Comparison of ENCODE assay signal across 8 cellular contexts in the genomic region with DNA sequence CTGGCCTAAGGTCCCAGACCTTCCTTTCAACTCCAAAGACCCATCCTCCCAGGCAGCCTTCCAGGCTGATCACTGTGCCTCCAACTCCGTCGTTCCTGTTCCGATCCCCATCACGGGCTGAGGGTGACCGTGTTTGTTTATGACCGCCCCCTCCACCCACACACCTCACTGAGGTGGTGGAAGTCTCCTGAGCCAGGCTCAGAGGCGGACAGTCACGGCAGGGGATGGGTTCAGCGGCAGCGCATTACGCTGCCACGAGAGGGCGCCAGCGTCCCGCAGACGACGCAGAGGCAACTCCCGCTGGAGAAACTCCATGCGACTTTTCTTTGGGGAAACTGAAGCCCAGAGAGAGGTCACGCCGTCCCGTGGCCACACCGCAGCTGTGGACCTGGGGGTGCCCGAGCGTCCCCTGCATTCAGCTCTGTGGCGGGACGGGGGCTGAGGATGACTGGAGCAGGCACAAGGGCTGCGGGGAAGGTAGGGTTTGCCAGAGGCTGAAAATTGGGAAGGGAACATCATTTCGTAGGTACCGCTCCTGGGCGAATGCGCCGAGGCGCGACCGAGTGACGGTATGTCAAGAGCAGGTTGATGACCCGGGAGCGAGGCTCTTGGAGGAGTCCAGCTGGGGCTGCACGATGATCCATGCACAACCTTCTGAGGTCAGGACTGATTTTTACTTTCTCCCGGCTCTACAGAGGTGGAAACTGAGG. TPM values are rescaled to one million over a fixed set of nuclear protein-coding genes. Genes with fewer than 3 reads are reported as not detected.
A peak's percentile ranks its signal among the peaks of the same experiment; 100 is the strongest.
DNase-seq lines count a peak whose midpoint lies in the region; ATAC-seq, FAIRE-seq and TF ChIP-seq lines count a peak whose summit lies in the region.

No MANE protein-coding gene starts in this region.

- no peaks in the 10 kb centered on the region for H3K9me3 Mint-ChIP-seq in activated T-helper 1 cell treated with anti-CD3 and anti-CD28 coated beads, Interleukin-12 subunit alpha, Interleukin-12 subunit beta, Interleukin-2, Interleukin-4 antibody, amounts not matched to agents 30 ng/mL and 10 ng/mL and 1 ng/mL, durations not matched to agents 14 hours and 24 hours and 36 hours
- H3K9me3 Mint-ChIP-seq in naive thymus-derived CD4-positive, alpha-beta T cell: peaks cover 0 to 2% (median 0%) of the 10 kb centered on the region in 11 donors
- H3K9me3 Mint-ChIP-seq in stimulated activated memory B cell treated with anti-CD40 and anti-IgM and Interleukin-4, amounts not matched to agents 10 μg/mL and 1 μg/mL and 100 μg/mL, for 72 hours: no peaks in the 10 kb centered on the region

- no peak overlapping the region for H2AFZ ChIP-seq in PC-9
- H2AFZ ChIP-seq in fibroblast of lung (ENCODE audit: low read length): peak overlapping the region; percentile 78

- FAIRE-seq in GM18507 (lab: Jason Lieb, UNC): peak; percentile 93

- H3K9ac ChIP-seq in fibroblast of lung (ENCODE audit: insufficient read depth, low read length): peak overlapping the region; percentile 44

- H3K4me3 Mint-ChIP-seq in activated T-helper 1 cell treated with anti-CD3 and anti-CD28 coated beads, Interleukin-12 subunit alpha, Interleukin-12 subunit beta, Interleukin-2, Interleukin-4 antibody, amounts not matched to agents 30 ng/mL and 10 ng/mL and 1 ng/mL, durations not matched to agents 14 hours and 24 hours and 36 hours: peak overlapping the region; percentile 93
- H3K4me3 Mint-ChIP-seq in naive thymus-derived CD4-positive, alpha-beta T cell: peak overlapping the region; percentile 86 to 98 (median 92)
- H3K4me3 Mint-ChIP-seq in stimulated activated memory B cell treated with anti-CD40 and anti-IgM and Interleukin-4, amounts not matched to agents 10 μg/mL and 1 μg/mL and 100 μg/mL, for 72 hours: peak overlapping the region; percentile 92

- peak; percentile 74 for ATAC-seq in naive thymus-derived CD4-positive, alpha-beta T cell
- peak; percentile 84 for ATAC-seq in stimulated activated memory B cell treated with anti-CD40 and anti-IgM and Interleukin-4, amounts not matched to agents 10 μg/mL and 1 μg/mL and 100 μg/mL, for 72 hours

- H3K4me3 ChIP-seq in A673 (ENCODE audit: low read depth, low read length, poor library complexity, severe bottlenecking) (peak overlapping the region; percentile 43), HL-60 (replicated peaks; ENCODE audit: insufficient read depth, low read length) (no peak overlapping the region), PC-9 (peak overlapping the region; percentile 25; the same call in 1 of the 2 replicates), fibroblast of lung (replicated peaks in 1 of 4; ENCODE audit: control extremely low read depth in 1 of 4, insufficient read depth in 1 of 4, low read depth in 3 of 4, low read length in 4 of 4) (peak overlapping the region; percentile 49 to 60 (median 58))
- H3K4me3 ChIP-seq in naive thymus-derived CD4-positive, alpha-beta T cell (ENCODE audit: low read length): peak overlapping the region; percentile 53

- H4K20me1 ChIP-seq in PC-9 (ENCODE audit: insufficient read depth) (peaks cover 32% of the 10 kb centered on the region), fibroblast of lung (ENCODE audit: control insufficient read depth, extremely low read depth, insufficient read depth, low read length) (no peaks in the 10 kb centered on the region)

- H3K4me1 ChIP-seq in A673 (ENCODE audit: insufficient read depth, low read length, poor library complexity, severe bottlenecking) (peaks cover 9% of the 10 kb centered on the region), PC-9 (replicated peaks; ENCODE audit: insufficient read depth) (peaks cover 12% of the 10 kb centered on the region; the same call in 1 of the 2 replicates), fibroblast of lung (ENCODE audit: control insufficient read depth, extremely low read depth, insufficient read depth, low read length) (peaks cover 5% of the 10 kb centered on the region)
- H3K4me1 ChIP-seq in naive thymus-derived CD4-positive, alpha-beta T cell (ENCODE audit: control insufficient read depth in 2 of 2, insufficient read depth in 2 of 2, low read length in 2 of 2): peaks cover 30 to 38% of the 10 kb centered on the region in 2 donors

- H3K4me2 ChIP-seq in PC-9 (peak overlapping the region; percentile 71), fibroblast of lung (ENCODE audit: extremely low read depth, insufficient read depth, low read length) (peak overlapping the region; percentile 99)

- DNase-seq in A673 (ENCODE audit: low spot score) (peak; percentile 83), GM18507 (ENCODE audit: extremely low spot score, insufficient read length, low read depth) (peak; percentile 75), HL-60 (ENCODE audit: low read depth in 1 of 2, low spot score in 1 of 2) (peak; percentile 57 to 78), PC-9 (peak; percentile 63 to 80), fibroblast of lung (ENCODE audit: low read depth in 2 of 2) (peak; percentile 47 to 70)
- peak; percentile 77 for DNase-seq in activated T-helper 1 cell treated with anti-CD3 and anti-CD28 coated beads, Interleukin-12 subunit alpha, Interleukin-12 subunit beta, Interleukin-2, Interleukin-4 antibody, amounts not matched to agents 30 ng/mL and 10 ng/mL and 1 ng/mL, durations not matched to agents 14 hours and 24 hours and 36 hours (ENCODE audit: low spot score)
- DNase-seq in naive thymus-derived CD4-positive, alpha-beta T cell: peak; percentile 70 to 88 (median 82)

- no peaks in the 10 kb centered on the region for H3K9me3 ChIP-seq in A673 (ENCODE audit: low read depth, low read length, poor library complexity, severe bottlenecking)
- H3K9me3 ChIP-seq in PC-9 (ENCODE audit: insufficient read depth, low read depth): no peaks in the 10 kb centered on the region
- no peaks in the 10 kb centered on the region for H3K9me3 ChIP-seq in fibroblast of lung (ENCODE audit: control insufficient read depth, insufficient read depth, low read depth, low read length)
- H3K9me3 ChIP-seq in naive thymus-derived CD4-positive, alpha-beta T cell (ENCODE audit: control insufficient read depth in 2 of 3, low read length in 3 of 3): no peaks in the 10 kb centered on the region

- H3K27ac ChIP-seq in A673 (ENCODE audit: low read depth, low read length, poor library complexity, severe bottlenecking) (no peak overlapping the region), HL-60 (replicated peaks) (peak overlapping the region; percentile 37; the same call in 1 of the 2 replicates), PC-9 (no peak overlapping the region), fibroblast of lung (ENCODE audit: insufficient read depth, low read length) (peak overlapping the region; percentile 43)
- H3K27ac ChIP-seq in naive thymus-derived CD4-positive, alpha-beta T cell (ENCODE audit: low read depth, low read length): peak overlapping the region; percentile 91

- H3K27me3 ChIP-seq in A673 (replicated peaks; ENCODE audit: insufficient read depth, low read depth, low read length, poor library complexity) (no peaks in the 10 kb centered on the region), HL-60 (ENCODE audit: insufficient read depth, poor library complexity, severe bottlenecking) (no peaks in the 10 kb centered on the region), PC-9 (ENCODE audit: insufficient read depth, low read depth) (no peaks in the 10 kb centered on the region), fibroblast of lung (ENCODE audit: control insufficient read depth, insufficient read depth, low read length) (no peaks in the 10 kb centered on the region)
- no peaks in the 10 kb centered on the region for H3K27me3 ChIP-seq in naive thymus-derived CD4-positive, alpha-beta T cell (ENCODE audit: control insufficient read depth in 2 of 2, insufficient read depth in 2 of 2, low read length in 2 of 2)

- peaks cover 33% of the 10 kb centered on the region for H3F3A ChIP-seq in PC-9 (ENCODE audit: insufficient read depth, low read depth)

- no peaks in the 10 kb centered on the region for H3K27me3 Mint-ChIP-seq in activated T-helper 1 cell treated with anti-CD3 and anti-CD28 coated beads, Interleukin-12 subunit alpha, Interleukin-12 subunit beta, Interleukin-2, Interleukin-4 antibody, amounts not matched to agents 30 ng/mL and 10 ng/mL and 1 ng/mL, durations not matched to agents 14 hours and 24 hours and 36 hours (ENCODE audit: insufficient read depth)
- no peaks in the 10 kb centered on the region for H3K27me3 Mint-ChIP-seq in naive thymus-derived CD4-positive, alpha-beta T cell
- no peaks in the 10 kb centered on the region for H3K27me3 Mint-ChIP-seq in stimulated activated memory B cell treated with anti-CD40 and anti-IgM and Interleukin-4, amounts not matched to agents 10 μg/mL and 1 μg/mL and 100 μg/mL, for 72 hours

- CTCF ChIA-PET in A673 (lab: Charles Lee) (interaction anchor here (1.1 to 1.6 kb wide), 2 partner anchors 51 to 106 kb away, joined by 4 to 7 read pairs; no protein-coding TSS in a partner anchor), PC-9 (lab: Charles Lee) (no interaction called here)
- CTCF ChIA-PET in naive thymus-derived CD4-positive, alpha-beta T cell (lab: Charles Lee): interaction anchor here (0.6 to 12.8 kb wide), 11 partner anchors 10 to 91 kb away, joined by 3 to 147 read pairs (median 4); partner anchors contain the start of gene MAST3

- POLR2A ChIA-PET in A673 (lab: Charles Lee; ENCODE audit: low non-redundant PET) (interaction anchor here (0.6 kb wide), 1 partner anchor 37 kb away, joined by 3 read pairs; no protein-coding TSS in a partner anchor), PC-9 (lab: Charles Lee; ENCODE audit: unreplicated experiment) (no interaction called here)
- POLR2A ChIA-PET in naive thymus-derived CD4-positive, alpha-beta T cell (lab: Charles Lee): interaction anchor here (0.6 to 28.2 kb wide), 10 partner anchors 11 to 317 kb away, joined by 3 to 961 read pairs (median 4); partner anchors contain the start of genes MAST3 and SLC5A5

- no TSS peak for BruUV-seq in A673 (replicated peaks; lab: Mats Ljungman, UMichigan)
- no TSS peak for BruUV-seq in PC-9 (replicated peaks; lab: Mats Ljungman, UMichigan)

- intact Hi-C loops in A673 (cut with micrococcal nuclease; ENCODE audit: unreplicated experiment): loop anchor here (1.0 to 5.0 kb wide), 4 partner anchors 51 to 245 kb away; partner anchors contain the start of gene PIK3R2
- intact Hi-C loops in PC-9 (cut with micrococcal nuclease; ENCODE audit: unreplicated experiment): loop anchor here (1.0 to 5.0 kb wide), 5 partner anchors 51 to 410 kb away; partner anchors contain the start of genes IFI30 and SSBP4
- intact Hi-C loops in activated T-helper 1 cell treated with anti-CD3 and anti-CD28 coated beads, Interleukin-12 subunit alpha, Interleukin-12 subunit beta, Interleukin-2, Interleukin-4 antibody, amounts not matched to agents 30 ng/mL and 10 ng/mL and 1 ng/mL, durations not matched to agents 14 hours and 24 hours and 36 hours (cut with micrococcal nuclease): loop anchor here (1.0 to 10.0 kb wide), 3 partner anchors 51 to 318 kb away; partner anchors contain the start of genes IFI30 and LSM4
- intact Hi-C loops in naive thymus-derived CD4-positive, alpha-beta T cell (cut with micrococcal nuclease): loop anchor here (1.0 to 5.0 kb wide), 6 partner anchors 38 to 315 kb away; partner anchors contain the start of gene LSM4 (in 1 of the 2)

- peaks cover 33% of the 10 kb centered on the region for H3K36me3 Mint-ChIP-seq in activated T-helper 1 cell treated with anti-CD3 and anti-CD28 coated beads, Interleukin-12 subunit alpha, Interleukin-12 subunit beta, Interleukin-2, Interleukin-4 antibody, amounts not matched to agents 30 ng/mL and 10 ng/mL and 1 ng/mL, durations not matched to agents 14 hours and 24 hours and 36 hours (ENCODE audit: low read depth)
- H3K36me3 Mint-ChIP-seq in naive thymus-derived CD4-positive, alpha-beta T cell: peaks cover 0 to 31% (median 11%) of the 10 kb centered on the region in 5 donors
- peaks cover 46% of the 10 kb centered on the region for H3K36me3 Mint-ChIP-seq in stimulated activated memory B cell treated with anti-CD40 and anti-IgM and Interleukin-4, amounts not matched to agents 10 μg/mL and 1 μg/mL and 100 μg/mL, for 72 hours

- H3K27ac Mint-ChIP-seq in activated T-helper 1 cell treated with anti-CD3 and anti-CD28 coated beads, Interleukin-12 subunit alpha, Interleukin-12 subunit beta, Interleukin-2, Interleukin-4 antibody, amounts not matched to agents 30 ng/mL and 10 ng/mL and 1 ng/mL, durations not matched to agents 14 hours and 24 hours and 36 hours: peak overlapping the region; percentile 93
- H3K27ac Mint-ChIP-seq in naive thymus-derived CD4-positive, alpha-beta T cell: peak overlapping the region; percentile 71 to 99 (median 94)
- peak overlapping the region; percentile 84 for H3K27ac Mint-ChIP-seq in stimulated activated memory B cell treated with anti-CD40 and anti-IgM and Interleukin-4, amounts not matched to agents 10 μg/mL and 1 μg/mL and 100 μg/mL, for 72 hours

- no peaks in the 10 kb centered on the region for H3K9me2 ChIP-seq in PC-9 (ENCODE audit: insufficient read depth)

- H3K4me1 Mint-ChIP-seq in activated T-helper 1 cell treated with anti-CD3 and anti-CD28 coated beads, Interleukin-12 subunit alpha, Interleukin-12 subunit beta, Interleukin-2, Interleukin-4 antibody, amounts not matched to agents 30 ng/mL and 10 ng/mL and 1 ng/mL, durations not matched to agents 14 hours and 24 hours and 36 hours (ENCODE audit: low read depth): peaks cover 48% of the 10 kb centered on the region
- peaks cover 19 to 46% (median 28%) of the 10 kb centered on the region in 7 donors for H3K4me1 Mint-ChIP-seq in naive thymus-derived CD4-positive, alpha-beta T cell
- H3K4me1 Mint-ChIP-seq in stimulated activated memory B cell treated with anti-CD40 and anti-IgM and Interleukin-4, amounts not matched to agents 10 μg/mL and 1 μg/mL and 100 μg/mL, for 72 hours: peaks cover 40% of the 10 kb centered on the region

- peaks cover 25% of the 10 kb centered on the region for H3K79me2 ChIP-seq in PC-9 (ENCODE audit: low read depth)
- H3K79me2 ChIP-seq in fibroblast of lung (ENCODE audit: control insufficient read depth, insufficient read depth, low read length): no peaks in the 10 kb centered on the region

- TF ChIP-seq CTCF in A673 (conservative IDR thresholded peaks at IDR 0.05; ENCODE audit: low read depth, low read length) (peak; percentile 99), HL-60 (IDR thresholded peaks at IDR 0.05; ENCODE audit: insufficient read depth, low read length) (peak; percentile 98), PC-9 (conservative IDR thresholded peaks at IDR 0.05) (peak; percentile 98), fibroblast of lung (conservative IDR thresholded peaks at IDR 0.05 in 1 of 2, IDR thresholded peaks at IDR 0.05 in 1 of 2; ENCODE audit: low read depth in 1 of 2, low read length in 2 of 2) (peak; percentile 91)

- peaks cover 21% of the 10 kb centered on the region for H3K36me3 ChIP-seq in A673 (ENCODE audit: insufficient read depth, low read length, poor library complexity, severe bottlenecking)
- H3K36me3 ChIP-seq in PC-9 (ENCODE audit: low read depth): peaks cover 27% of the 10 kb centered on the region
- H3K36me3 ChIP-seq in fibroblast of lung (ENCODE audit: control insufficient read depth, insufficient read depth, low read length): peaks cover 4% of the 10 kb centered on the region
- peaks cover 0 to 37% (median 7%) of the 10 kb centered on the region in 3 experiments for H3K36me3 ChIP-seq in naive thymus-derived CD4-positive, alpha-beta T cell (ENCODE audit: control insufficient read depth in 2 of 3, insufficient read depth in 3 of 3, low read length in 3 of 3)

RNA-seq across cellular contexts. Expression of gene ARRDC2, which starts 0.9 kb away (rescaled TPM):
- total RNA-seq in A673 (2021) (11.7 and 13.3 TPM in 2 replicates), PC-9 (2021) (15.5 and 20.6 TPM in 2 replicates), fibroblast of lung (3.9 and 9.1 TPM in 2 replicates)
- 45.0 and 46.1 TPM in 2 replicates for total RNA-seq in activated T-helper 1 cell treated with anti-CD3 and anti-CD28 coated beads, Interleukin-12 subunit alpha, Interleukin-12 subunit beta, Interleukin-2, Interleukin-4 antibody, amounts not matched to agents 30 ng/mL and 10 ng/mL and 1 ng/mL, durations not matched to agents 14 hours and 24 hours and 36 hours
- 2.1 and 3.0 TPM in 2 replicates for polyA plus RNA-seq in fibroblast of lung
- polyA plus RNA-seq in fibroblast of lung (2012): 2.3 and 3.5 TPM in 2 replicates
- 0.96 and 4.6 TPM in 2 replicates for polyA minus RNA-seq in fibroblast of lung (ENCODE audit: low replicate concordance)
- total RNA-seq in naive thymus-derived CD4-positive, alpha-beta T cell: 100 to 1,000 TPM in 4 of 5 experiments, 10 to 100 TPM in 1; 77.2 to 237 (median 152) TPM
- polyA plus RNA-seq in naive thymus-derived CD4-positive, alpha-beta T cell: 10 to 100 TPM; 31.8 to 60.1 TPM

RNA-seq across cellular contexts. Expression of gene KCNN1, which starts 40.1 kb away (rescaled TPM):
- total RNA-seq in A673 (2021) (63.5 and 81.2 TPM in 2 replicates), PC-9 (2021) (0.09 TPM in 1 of 2 replicates, not detected in the other), fibroblast of lung (under 0.01 TPM in 2 replicates)
- total RNA-seq in activated T-helper 1 cell treated with anti-CD3 and anti-CD28 coated beads, Interleukin-12 subunit alpha, Interleukin-12 subunit beta, Interleukin-2, Interleukin-4 antibody, amounts not matched to agents 30 ng/mL and 10 ng/mL and 1 ng/mL, durations not matched to agents 14 hours and 24 hours and 36 hours: not detected in 2 replicates
- not detected in 2 replicates for polyA plus RNA-seq in fibroblast of lung
- polyA plus RNA-seq in fibroblast of lung (2012): not detected in 2 replicates
- polyA minus RNA-seq in fibroblast of lung (ENCODE audit: low replicate concordance): not detected in 2 replicates
- total RNA-seq in naive thymus-derived CD4-positive, alpha-beta T cell: under 1 TPM in 1 of 5 experiments, not detected in 4; 0.05 TPM
- polyA plus RNA-seq in naive thymus-derived CD4-positive, alpha-beta T cell: not detected

Comparison
In these comparisons a context has a peak if more than half of its experiments do, and no peak if none do; other contexts are left out.
1. H3K27ac ChIP-seq: peak in HL-60 (single experiment), fibroblast of lung (single experiment) and naive thymus-derived CD4-positive, alpha-beta T cell (single experiment); none in A673 (single experiment) and PC-9 (single experiment).
2. RNA of gene KCNN1, which starts 40.1 kb away (total RNA-seq): 63.5 to 81.2 TPM in A673; 0.09 TPM in PC-9, not detected in activated T-helper 1 cell treated with anti-CD3 and anti-CD28 coated beads, Interleukin-12 subunit alpha, Interleukin-12 subunit beta, Interleukin-2, Interleukin-4 antibody, amounts not matched to agents 30 ng/mL and 10 ng/mL and 1 ng/mL, durations not matched to agents 14 hours and 24 hours and 36 hours, under 0.01 TPM in fibroblast of lung and 0.05 TPM in naive thymus-derived CD4-positive, alpha-beta T cell; every median in the first group is over 10 times any median in the second.
3. Peak in every context shown above with its lines, with median percentiles within 50 percentile points of each other: DNase-seq, CTCF ChIP-seq, H3K27ac Mint-ChIP-seq and H3K4me3 Mint-ChIP-seq.